Comparison of ENCODE assay signal across 18 cellular contexts in the genomic region with DNA sequence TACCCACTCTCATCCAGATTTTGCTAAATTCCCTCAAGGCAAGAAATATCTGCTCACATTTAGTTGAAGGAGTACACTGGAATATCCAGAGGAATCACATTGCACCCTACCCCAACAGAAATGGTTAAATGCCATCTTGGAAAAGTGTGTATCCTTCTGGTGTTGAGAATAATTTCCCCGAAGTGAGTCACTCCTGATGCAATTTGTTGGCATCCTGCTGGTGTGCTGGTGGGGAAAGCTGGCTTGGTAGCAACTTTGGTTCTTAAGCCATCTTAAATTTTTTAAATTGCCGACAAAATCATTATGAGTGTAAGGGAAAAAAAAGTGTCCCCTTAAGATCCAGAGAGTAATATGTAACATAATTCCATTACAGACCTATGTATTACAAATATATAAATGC.
DNase-seq lines count a peak whose midpoint lies in the region; ATAC-seq and TF ChIP-seq lines count a peak whose summit lies in the region.
"Had no signal": no experiment of that assay in that cellular context is flagged by ENCODE, and none has a peak within 500 bp of the region (broad histone marks: within the 10 kb centered on the region; RNA-seq: fewer than 3 reads in every experiment).

No MANE protein-coding gene starts in this region.

- H3K36me3 ChIP-seq in MG63 (no peaks in the 10 kb centered on the region), brain microvascular endothelial cell (replicated peaks) (no peaks in the 10 kb centered on the region), upper lobe of left lung (no peaks in the 10 kb centered on the region)
- H3K36me3 ChIP-seq: BE2C, pancreas, spleen, uterus had no signal

- no peaks in the 10 kb centered on the region for H3K36me3 Mint-ChIP-seq in activated CD4-positive, alpha-beta memory T cell treated with anti-CD3 and anti-CD28 coated beads, Interleukin-2, amount 10 ng/mL, durations not matched to agents 7 days and 5 days (ENCODE audit: low read depth)
- H3K36me3 Mint-ChIP-seq: stimulated activated memory B cell treated with anti-CD40 and anti-IgM and Interleukin-4, amounts not matched to agents 10 μg/mL and 1 μg/mL and 100 μg/mL, for 72 hours had no signal

- no peak for TF ChIP-seq EP300 in upper lobe of left lung (IDR thresholded peaks at IDR 0.05)

- in situ Hi-C loops in brain microvascular endothelial cell (cut with HindIII; ENCODE audit: low pct_ligation_motif_present, low sequenced_read_pairs) = no loop called here

- CTCF ChIA-PET in activated CD4-positive, alpha-beta memory T cell treated with anti-CD3 and anti-CD28 coated beads, Interleukin-2, amount 10 ng/mL, durations not matched to agents 7 days and 5 days (lab: Charles Lee) = no interaction called here

- no peaks in the 10 kb centered on the region for H3K27me3 Mint-ChIP-seq in activated CD4-positive, alpha-beta memory T cell treated with anti-CD3 and anti-CD28 coated beads, Interleukin-2, amount 10 ng/mL, durations not matched to agents 7 days and 5 days
- H3K27me3 Mint-ChIP-seq: activated CD4-positive, alpha-beta T cell treated with anti-CD3 and anti-CD28 coated beads for 36 hours; stimulated activated memory B cell treated with anti-CD40 and anti-IgM and Interleukin-4, amounts not matched to agents 10 μg/mL and 1 μg/mL and 100 μg/mL, for 72 hours had no signal

- H3K27me3 ChIP-seq in MG63 (no peaks in the 10 kb centered on the region), brain microvascular endothelial cell (replicated peaks) (no peaks in the 10 kb centered on the region), upper lobe of left lung (no peaks in the 10 kb centered on the region)
- H3K27me3 ChIP-seq: BE2C, pancreas, spleen, uterus had no signal

- DNase-seq in DMS 273 treated with DMSO at 0.1 percent for 48 hours (lab: John Stamatoyannopoulos, UW) = peak; percentile 1
- DNase-seq in MG63 = peak; percentile 31
- DNase-seq in brain microvascular endothelial cell = peak; percentile 20
- peak; percentile 62 for DNase-seq in myocyte (ENCODE audit: low read depth)
- no peak for DNase-seq in activated CD4-positive, alpha-beta memory T cell treated with anti-CD3 and anti-CD28 coated beads, Interleukin-2, amount 10 ng/mL, durations not matched to agents 7 days and 5 days
- no peak for DNase-seq in T1000 (lab: John Stamatoyannopoulos, UW)
- no peak for DNase-seq in upper lobe of left lung
- DNase-seq in NCI-H524 (lab: John Stamatoyannopoulos, UW) = no peak
- DNase-seq: activated CD4-positive, alpha-beta T cell treated with anti-CD3 and anti-CD28 coated beads for 36 hours; activated naive CD4-positive, alpha-beta T cell treated with Interleukin-2 at 50 U/mL for 16 hours; BE2C; GOT3; left ventricle myocardium superior; pancreas; SHP77; spleen; uterus had no signal

- TF ChIP-seq CTCF in brain microvascular endothelial cell (IDR thresholded peaks at IDR 0.05; ENCODE audit: low read depth, low read length, missing control alignments) (no peak), upper lobe of left lung (IDR thresholded peaks at IDR 0.05) (no peak)

- no peaks in the 10 kb centered on the region for H3K4me1 ChIP-seq in upper lobe of left lung
- H3K4me1 ChIP-seq: pancreas, spleen, uterus had no signal

- H3K9me3 Mint-ChIP-seq in activated CD4-positive, alpha-beta memory T cell treated with anti-CD3 and anti-CD28 coated beads, Interleukin-2, amount 10 ng/mL, durations not matched to agents 7 days and 5 days = no peaks in the 10 kb centered on the region
- H3K9me3 Mint-ChIP-seq: stimulated activated memory B cell treated with anti-CD40 and anti-IgM and Interleukin-4, amounts not matched to agents 10 μg/mL and 1 μg/mL and 100 μg/mL, for 72 hours had no signal

- H3K9me3 ChIP-seq in MG63 (no peaks in the 10 kb centered on the region), upper lobe of left lung (no peaks in the 10 kb centered on the region)
- H3K9me3 ChIP-seq: BE2C, pancreas, spleen, uterus had no signal

- POLR2A ChIA-PET in activated CD4-positive, alpha-beta memory T cell treated with anti-CD3 and anti-CD28 coated beads, Interleukin-2, amount 10 ng/mL, durations not matched to agents 7 days and 5 days (lab: Charles Lee) = no interaction called here

- H3K4me3 Mint-ChIP-seq in activated CD4-positive, alpha-beta memory T cell treated with anti-CD3 and anti-CD28 coated beads, Interleukin-2, amount 10 ng/mL, durations not matched to agents 7 days and 5 days = no peak overlapping the region
- H3K4me3 Mint-ChIP-seq: activated CD4-positive, alpha-beta T cell treated with anti-CD3 and anti-CD28 coated beads for 36 hours; stimulated activated memory B cell treated with anti-CD40 and anti-IgM and Interleukin-4, amounts not matched to agents 10 μg/mL and 1 μg/mL and 100 μg/mL, for 72 hours had no signal

- TF ChIP-seq POLR2A in upper lobe of left lung (IDR thresholded peaks at IDR 0.05) = no peak

- no peak overlapping the region for H3K27ac Mint-ChIP-seq in activated CD4-positive, alpha-beta memory T cell treated with anti-CD3 and anti-CD28 coated beads, Interleukin-2, amount 10 ng/mL, durations not matched to agents 7 days and 5 days
- H3K27ac Mint-ChIP-seq: activated CD4-positive, alpha-beta T cell treated with anti-CD3 and anti-CD28 coated beads for 36 hours; stimulated activated memory B cell treated with anti-CD40 and anti-IgM and Interleukin-4, amounts not matched to agents 10 μg/mL and 1 μg/mL and 100 μg/mL, for 72 hours had no signal

- H3K4me1 Mint-ChIP-seq in activated CD4-positive, alpha-beta memory T cell treated with anti-CD3 and anti-CD28 coated beads, Interleukin-2, amount 10 ng/mL, durations not matched to agents 7 days and 5 days = no peaks in the 10 kb centered on the region
- H3K4me1 Mint-ChIP-seq: activated CD4-positive, alpha-beta T cell treated with anti-CD3 and anti-CD28 coated beads for 36 hours; stimulated activated memory B cell treated with anti-CD40 and anti-IgM and Interleukin-4, amounts not matched to agents 10 μg/mL and 1 μg/mL and 100 μg/mL, for 72 hours had no signal

- WGBS in upper lobe of left lung, 2 donors = 75 to 80% methylated on average over 2 of the region's 2 CpGs

- no peak overlapping the region for H3K4me3 ChIP-seq in MG63
- no peak overlapping the region for H3K4me3 ChIP-seq in brain microvascular endothelial cell (ENCODE audit: low read depth, low read length)
- no peak overlapping the region for H3K4me3 ChIP-seq in upper lobe of left lung
- H3K4me3 ChIP-seq: pancreas, spleen, uterus had no signal

- H3K27ac ChIP-seq in brain microvascular endothelial cell = no peak overlapping the region
- no peak overlapping the region for H3K27ac ChIP-seq in upper lobe of left lung
- H3K27ac ChIP-seq: pancreas, spleen, uterus had no signal

- ATAC-seq in upper lobe of left lung (ENCODE audit: low FRiP score in 2 of 2) = no peak
- ATAC-seq: activated CD4-positive, alpha-beta T cell treated with anti-CD3 and anti-CD28 coated beads for 36 hours; left ventricle myocardium superior; pancreas; stimulated activated memory B cell treated with anti-CD40 and anti-IgM and Interleukin-4, amounts not matched to agents 10 μg/mL and 1 μg/mL and 100 μg/mL, for 72 hours had no signal

Comparison
In these comparisons a context has a peak if more than half of its experiments do, and no peak if none do; other contexts are left out.
1. DNase-seq: peak in DMS 273 treated with DMSO at 0.1 percent for 48 hours (single experiment), MG63 (single experiment), brain microvascular endothelial cell (single experiment) and myocyte (single experiment); none in activated CD4-positive, alpha-beta memory T cell treated with anti-CD3 and anti-CD28 coated beads, Interleukin-2, amount 10 ng/mL, durations not matched to agents 7 days and 5 days (single experiment), T1000 (single experiment), upper lobe of left lung (0 of 2) and NCI-H524 (0 of 2).